Comparison of ENCODE assay signal across 19 cellular contexts in the genomic region with DNA sequence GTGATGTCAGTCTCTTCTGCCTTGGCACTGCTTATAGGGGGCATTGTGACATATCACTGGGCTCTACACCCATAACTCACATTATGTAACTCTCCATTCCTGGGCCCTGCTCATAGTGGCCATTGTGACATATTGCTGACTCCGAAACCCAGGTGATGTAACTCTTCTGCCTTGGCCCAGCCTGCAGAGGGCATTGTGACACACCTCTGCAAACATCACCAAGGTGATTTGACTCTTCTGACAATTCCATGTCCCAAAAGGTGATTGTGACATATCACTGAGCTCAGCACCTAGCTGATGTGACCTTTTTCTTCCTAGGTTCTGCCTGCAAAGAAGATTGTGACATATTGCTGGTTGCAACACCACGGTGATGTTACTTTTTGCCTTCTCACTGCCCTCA. TPM values are rescaled to one million over a fixed set of nuclear protein-coding genes. Genes with fewer than 3 reads are reported as not detected.
A peak's percentile ranks its signal among the peaks of the same experiment; 100 is the strongest.
DNase-seq lines count a peak whose midpoint lies in the region; ATAC-seq and TF ChIP-seq lines count a peak whose summit lies in the region.
"Had no signal": no experiment of that assay in that cellular context is flagged by ENCODE, and none has a peak within 500 bp of the region (broad histone marks: within the 10 kb centered on the region; RNA-seq: fewer than 3 reads in every experiment).

No MANE protein-coding gene starts in this region.

- H3K9ac ChIP-seq in trophoblast cell (ENCODE audit: low read length), result no peak overlapping the region
- H3K9ac ChIP-seq: SK-N-SH had no signal

- H3K4me3 Mint-ChIP-seq in activated CD4-positive, alpha-beta T cell treated with anti-CD3 and anti-CD28 coated beads for 36 hours, result no peak overlapping the region
- H3K4me3 Mint-ChIP-seq: B cell; CD4-positive, CD25-positive, alpha-beta regulatory T cell; T-helper 1 cell treated with Interleukin-12 subunit alpha and Interleukin-12 subunit beta and Interleukin-4 antibody, amounts not matched to agents 30 μg/mL and 1 μg/mL, for 36 hours had no signal

- intact Hi-C loops in OCI-LY7 (cut with micrococcal nuclease; ENCODE audit: unreplicated experiment), result no loop called here
- intact Hi-C loops in activated CD4-positive, alpha-beta T cell treated with anti-CD3 and anti-CD28 coated beads for 36 hours (cut with DNase I, micrococcal nuclease), result no loop called here

- CTCF ChIA-PET in OCI-LY7 (lab: Charles Lee; ENCODE audit: unreplicated experiment), result no interaction called here
- CTCF ChIA-PET in activated CD4-positive, alpha-beta T cell treated with anti-CD3 and anti-CD28 coated beads for 36 hours (lab: Charles Lee), result no interaction called here

- H3K4me2 ChIP-seq in OCI-LY7 (ENCODE audit: low read length) (no peak overlapping the region), trophoblast cell (ENCODE audit: low read length) (no peak overlapping the region)
- H3K4me2 ChIP-seq: PC-9, SK-N-SH had no signal

- no peak overlapping the region for H3K14ac ChIP-seq in trophoblast cell (ENCODE audit: low read length)

- no peak overlapping the region for H3K4me3 ChIP-seq in LNCaP clone FGC (ENCODE audit: low read depth, low read length)
- H3K4me3 ChIP-seq in OCI-LY7 (ENCODE audit: low read depth, low read length, poor library complexity, severe bottlenecking), result no peak overlapping the region
- H3K4me3 ChIP-seq in epithelial cell of esophagus (ENCODE audit: low read length), result no peak overlapping the region
- H3K4me3 ChIP-seq in trophoblast cell (ENCODE audit: low read depth, low read length), result no peak overlapping the region
- H3K4me3 ChIP-seq: PC-9 had no signal

- H4K91ac ChIP-seq in trophoblast cell (ENCODE audit: low read depth, low read length), result no peak overlapping the region

- H3K4me1 ChIP-seq in OCI-LY7 (ENCODE audit: insufficient read depth, low read length, poor library complexity, severe bottlenecking) (no peaks in the 10 kb centered on the region), trophoblast cell (ENCODE audit: control insufficient read depth in 1 of 2, insufficient read depth in 2 of 2, low read length in 2 of 2) (no peaks in the 10 kb centered on the region)

- POLR2A ChIA-PET in OCI-LY7 (lab: Charles Lee), result no interaction called here
- POLR2A ChIA-PET in activated CD4-positive, alpha-beta T cell treated with anti-CD3 and anti-CD28 coated beads for 36 hours (lab: Charles Lee), result no interaction called here

- H3K27ac ChIP-seq in OCI-LY7 (ENCODE audit: low read depth, low read length, poor library complexity, severe bottlenecking), result no peak overlapping the region
- H3K27ac ChIP-seq in trophoblast cell (ENCODE audit: low read depth, low read length), result no peak overlapping the region
- H3K27ac ChIP-seq: PC-9 had no signal

- no peak overlapping the region for H4K12ac ChIP-seq in trophoblast cell (ENCODE audit: low read depth, low read length)

- H3K4me1 Mint-ChIP-seq in activated CD4-positive, alpha-beta T cell treated with anti-CD3 and anti-CD28 coated beads for 36 hours, result no peaks in the 10 kb centered on the region
- H3K4me1 Mint-ChIP-seq: B cell; CD4-positive, CD25-positive, alpha-beta regulatory T cell had no signal

- H3K23ac ChIP-seq in trophoblast cell (ENCODE audit: low read length), result no peak overlapping the region

- no peak overlapping the region for H3K27ac Mint-ChIP-seq in activated CD4-positive, alpha-beta T cell treated with anti-CD3 and anti-CD28 coated beads for 36 hours
- H3K27ac Mint-ChIP-seq: B cell; CD4-positive, CD25-positive, alpha-beta regulatory T cell; T-helper 1 cell treated with Interleukin-12 subunit alpha and Interleukin-12 subunit beta and Interleukin-4 antibody, amounts not matched to agents 30 μg/mL and 1 μg/mL, for 36 hours had no signal

- H3K79me2 ChIP-seq in OCI-LY7 (ENCODE audit: insufficient read depth, low read depth, low read length), result no peaks in the 10 kb centered on the region
- no peaks in the 10 kb centered on the region for H3K79me2 ChIP-seq in trophoblast cell (ENCODE audit: control insufficient read depth, insufficient read depth, low read length, poor library complexity)

- no peak overlapping the region for H3K18ac ChIP-seq in trophoblast cell (ENCODE audit: low read length)

- no peaks in the 10 kb centered on the region for H3K36me3 Mint-ChIP-seq in activated CD4-positive, alpha-beta T cell treated with anti-CD3 and anti-CD28 coated beads for 36 hours (ENCODE audit: low read depth)
- H3K36me3 Mint-ChIP-seq: CD4-positive, CD25-positive, alpha-beta regulatory T cell had no signal

- no peaks in the 10 kb centered on the region for H3K27me3 Mint-ChIP-seq in activated CD4-positive, alpha-beta T cell treated with anti-CD3 and anti-CD28 coated beads for 36 hours
- H3K27me3 Mint-ChIP-seq: B cell had no signal

- H4K20me1 ChIP-seq in OCI-LY7 (ENCODE audit: insufficient read depth, low read length), result no peaks in the 10 kb centered on the region

- no peaks in the 10 kb centered on the region for H3K27me3 ChIP-seq in trophoblast cell (ENCODE audit: insufficient read depth, low read length)

- H2AFZ ChIP-seq in OCI-LY7 (ENCODE audit: low read length), result no peak overlapping the region
- H2AFZ ChIP-seq in trophoblast cell (ENCODE audit: insufficient read depth, low read length, poor library complexity), result no peak overlapping the region
- H2AFZ ChIP-seq: PC-9 had no signal

- no peaks in the 10 kb centered on the region for H3K9me3 Mint-ChIP-seq in activated CD4-positive, alpha-beta T cell treated with anti-CD3 and anti-CD28 coated beads for 36 hours (ENCODE audit: low read depth)

- peak; percentile 9; the same call in 1 of the 2 replicates for TF ChIP-seq CTCF in LNCaP clone FGC (IDR thresholded peaks at IDR 0.05; ENCODE audit: control insufficient read depth, extremely low read depth, insufficient read depth)
- peak; percentile 47; the same call in 1 of the 2 replicates for TF ChIP-seq CTCF in OCI-LY7 (conservative IDR thresholded peaks at IDR 0.05; ENCODE audit: low read length)
- no peak for TF ChIP-seq CTCF in epithelial cell of esophagus (IDR thresholded peaks at IDR 0.05; ENCODE audit: insufficient read depth, low read depth, low read length, missing control alignments)

- H3K9me3 ChIP-seq in OCI-LY7 (ENCODE audit: low read length), result no peaks in the 10 kb centered on the region
- peaks cover 24% of the 10 kb centered on the region for H3K9me3 ChIP-seq in trophoblast cell (ENCODE audit: insufficient read depth, low read depth, low read length)
- H3K9me3 ChIP-seq: SK-N-SH had no signal

- no CpG with 5 or more reads among the region's 2 CpGs for WGBS in trophoblast cell (ENCODE audit: extremely low coverage, insufficient coverage, insufficient read length)

- no peak overlapping the region for H2BK120ac ChIP-seq in trophoblast cell (ENCODE audit: insufficient read depth, low read length, poor library complexity)

- H3K9me2 ChIP-seq in OCI-LY7 (ENCODE audit: insufficient read depth, low read length), result no peaks in the 10 kb centered on the region
- H3K9me2 ChIP-seq: SK-N-SH had no signal

- no peak overlapping the region for H2BK5ac ChIP-seq in trophoblast cell (ENCODE audit: low read depth, low read length, poor library complexity)

- H2BK12ac ChIP-seq in trophoblast cell (ENCODE audit: low read length), result no peak overlapping the region

- no peak overlapping the region for H2AK5ac ChIP-seq in trophoblast cell (ENCODE audit: low read length)

- H4K8ac ChIP-seq in trophoblast cell (ENCODE audit: low read depth, low read length), result no peak overlapping the region

- BruUV-seq in OCI-LY7 (replicated peaks; lab: Mats Ljungman, UMichigan), result no TSS peak

- no peak for DNase-seq in LNCaP clone FGC (ENCODE audit: low read depth)
- DNase-seq in OCI-LY7 (ENCODE audit: low spot score), result no peak
- DNase-seq in epithelial cell of esophagus (ENCODE audit: low read depth), result peak; percentile 37
- DNase-seq in trophoblast cell, result peak; percentile 62 to 71
- no peak for DNase-seq in activated CD4-positive, alpha-beta T cell treated with anti-CD3 and anti-CD28 coated beads for 36 hours
- no peak for DNase-seq in NCI-H1092 treated with DMSO at 0.1 percent for 48 hours (lab: John Stamatoyannopoulos, UW)
- DNase-seq: CD4-positive, CD25-positive, alpha-beta regulatory T cell; HCEC 1CT; NCI-H1105; NCI-H187; NCI-H2171; NCI-H446; NCI-H69; SK-N-SH had no signal

- ATAC-seq in HG02642 (IDR thresholded peaks at IDR 0.05; ENCODE audit: poor library complexity, unreplicated experiment), result no peak
- no peak for ATAC-seq in activated CD4-positive, alpha-beta T cell treated with anti-CD3 and anti-CD28 coated beads for 36 hours
- ATAC-seq: Right ventricle myocardium inferior had no signal

- H3K36me3 ChIP-seq in OCI-LY7 (ENCODE audit: insufficient read depth, low read length) (no peaks in the 10 kb centered on the region), trophoblast cell (ENCODE audit: control insufficient read depth in 1 of 2, insufficient read depth in 2 of 2, low read length in 2 of 2) (no peaks in the 10 kb centered on the region)

- no peak overlapping the region for H3K4ac ChIP-seq in trophoblast cell (ENCODE audit: low read depth, low read length)

- no peaks in the 10 kb centered on the region for H3K79me1 ChIP-seq in trophoblast cell (ENCODE audit: low read length)

RNA-seq across cellular contexts. Expression of a gene that starts 36.5 kb away (rescaled TPM):
- 55.9 and 62.6 TPM in 2 replicates for total RNA-seq in OCI-LY7 (2014; rRNA removed; shearing (Covaris generic))
- total RNA-seq in OCI-LY7 (2022), result 48.4 and 58.4 TPM in 2 replicates
- 1.3 and 1.4 TPM in 2 replicates for polyA plus RNA-seq in trophoblast cell (2013)
- total RNA-seq in activated CD4-positive, alpha-beta T cell treated with anti-CD3 and anti-CD28 coated beads for 36 hours, result 10 to 100 TPM; 12.5 to 12.6 TPM

Comparison
In these comparisons a context has a peak if more than half of its experiments do, and no peak if none do; other contexts are left out.
1. DNase-seq: peak in epithelial cell of esophagus (single experiment) and trophoblast cell (2 of 2); none in LNCaP clone FGC (single experiment), OCI-LY7 (single experiment), activated CD4-positive, alpha-beta T cell treated with anti-CD3 and anti-CD28 coated beads for 36 hours (single experiment) and NCI-H1092 treated with DMSO at 0.1 percent for 48 hours (single experiment).